Comparison of ENCODE assay signal across 15 cellular contexts in genomic region chr2:128494640-128495321, GRCh38.
DNase-seq lines count a peak whose midpoint lies in the region; ATAC-seq and TF ChIP-seq lines count a peak whose summit lies in the region.
"Had no signal": no experiment of that assay in that cellular context is flagged by ENCODE, and none has a peak within 500 bp of the region (broad histone marks: within the 10 kb centered on the region; RNA-seq: fewer than 3 reads in every experiment).

No MANE protein-coding gene starts in this region.

- H3K9me3 ChIP-seq in adrenal gland (replicated peaks in 1 of 3) = no peaks in the 10 kb centered on the region
- H3K9me3 ChIP-seq in heart left ventricle = peaks cover 0 to 10% (median 0%) of the 10 kb centered on the region in 12 donors
- no peaks in the 10 kb centered on the region for H3K9me3 ChIP-seq in ovary
- H3K9me3 ChIP-seq in transverse colon = no peaks in the 10 kb centered on the region

- peak; percentile 86 to 89 (median 88) for ATAC-seq in heart left ventricle
- ATAC-seq in esophagus mucosa = no peak
- ATAC-seq: foreskin keratinocyte had no signal

- TF ChIP-seq POLR2A in adrenal gland (IDR thresholded peaks at IDR 0.05) = no peak
- TF ChIP-seq POLR2A in heart left ventricle (IDR thresholded peaks at IDR 0.05) = no peak
- no peak for TF ChIP-seq POLR2A in ovary (IDR thresholded peaks at IDR 0.05)
- no peak for TF ChIP-seq POLR2A in transverse colon (IDR thresholded peaks at IDR 0.05)

- in situ Hi-C loops in transverse colon (cut with MboI; ENCODE audit: low pct_ligation_motif_present in 1 of 4, low pct_unique_long_range_greater_than_20kb in 1 of 4, low sequenced_read_pairs in 3 of 4) = no loop called here

- intact Hi-C loops in adrenal gland (cut with DNase I) (no loop called here), heart left ventricle (cut with DNase I) (loop anchor here in 2 of 10 donors (1.0 to 10.0 kb wide), 2 partner anchors 27 to 170 kb away; no protein-coding TSS in a partner anchor), ovary (cut with DNase I) (loop anchor here in 1 of 4 donors (5.0 kb wide), 1 partner anchor 172 kb away; no protein-coding TSS in a partner anchor), transverse colon (cut with DNase I; ENCODE audit: low total_unique reads) (loop anchor here (5.0 kb wide), 1 partner anchor 1028 kb away; no protein-coding TSS in a partner anchor)

- TF ChIP-seq EP300 in ovary (IDR thresholded peaks at IDR 0.05) (no peak), transverse colon (IDR thresholded peaks at IDR 0.05; ENCODE audit: low read depth) (no peak)

- peaks cover 7 to 16% of the 10 kb centered on the region in 2 donors for H3K4me1 ChIP-seq in adrenal gland (replicated peaks in 1 of 2)
- peaks cover 0 to 31% (median 8%) of the 10 kb centered on the region in 12 donors for H3K4me1 ChIP-seq in heart left ventricle
- H3K4me1 ChIP-seq in ovary (ENCODE audit: insufficient read depth) = peaks cover 9% of the 10 kb centered on the region
- no peaks in the 10 kb centered on the region for H3K4me1 ChIP-seq in transverse colon
- H3K4me1 ChIP-seq: foreskin keratinocyte, upper lobe of left lung had no signal

- DNase-seq in H7 (peak; percentile 10), adrenal gland (peak; percentile 69 to 94 (median 90)), heart left ventricle (peak in 4 of 5 donors; percentile 43 to 66 (median 52)), ovary (peak; percentile 64 to 78 (median 70)), transverse colon (no peak), SKM-1 treated with dmso at 0.1 percent for 144 hours (lab: John Stamatoyannopoulos, UW; ENCODE audit: unreplicated experiment) (no peak), NCI-H748 (lab: John Stamatoyannopoulos, UW; ENCODE audit: unreplicated experiment) (no peak)
- DNase-seq: activated CD4-positive, alpha-beta T cell treated with anti-CD3 and anti-CD28 coated beads, Interleukin-2, amount 10 ng/mL, durations not matched to agents 24 days and 14 days; foreskin keratinocyte; NCI-H2029 treated with DMSO at 0.1 percent for 48 hours; SIG-M5; stimulated activated CD4-positive, alpha-beta T cell treated with anti-CD3 and anti-CD28 coated beads, Interleukin-4, amount 100 ng/mL, for 4 hours; T1000; upper lobe of left lung had no signal

- H3K27ac ChIP-seq in adrenal gland = peak overlapping the region; percentile 60 to 95 (median 83)
- peak overlapping the region; percentile 27 to 84 (median 67) for H3K27ac ChIP-seq in heart left ventricle
- H3K27ac ChIP-seq in ovary = peak overlapping the region; percentile 2 to 19
- H3K27ac ChIP-seq in transverse colon = no peak overlapping the region
- H3K27ac ChIP-seq: foreskin keratinocyte, upper lobe of left lung had no signal

- H3K27me3 ChIP-seq in H7 (ENCODE audit: control insufficient read depth, insufficient read depth, low read length) (0 out of 2 replicates have a peak, but pooled peaks cover 1% of the 10 kb centered on the region), adrenal gland (no peaks in the 10 kb centered on the region), heart left ventricle (peaks cover 0 to 10% (median 0%) of the 10 kb centered on the region in 9 donors), ovary (no peaks in the 10 kb centered on the region), transverse colon (no peaks in the 10 kb centered on the region)
- H3K27me3 ChIP-seq: foreskin keratinocyte had no signal

- H3K4me3 ChIP-seq in H7 (ENCODE audit: insufficient read depth, low read depth, low read length) (no peak overlapping the region), adrenal gland (no peak overlapping the region), heart left ventricle (no peak overlapping the region), ovary (no peak overlapping the region), transverse colon (no peak overlapping the region)
- H3K4me3 ChIP-seq: upper lobe of left lung had no signal

- 37 to 49% (median 45%) methylated on average over 11 to 13 of the region's 13 CpGs for WGBS in adrenal gland, 4 donors
- WGBS in heart left ventricle, 4 donors = 29 to 33% (median 30%) methylated on average over 13 of the region's 13 CpGs
- 4 to 14% (median 5%) methylated on average over 13 of the region's 13 CpGs for WGBS in ovary, 3 donors
- whole genome bisulfite sequencing in transverse colon (ENCODE audit: low coverage in 1 of 2), 2 donors = 66 to 80% methylated on average over 1 to 13 of the region's 13 CpGs

- H3K36me3 ChIP-seq in H7 (replicated peaks; ENCODE audit: control insufficient read depth, insufficient read depth, low read length) (no peaks in the 10 kb centered on the region), adrenal gland (replicated peaks in 1 of 2) (no peaks in the 10 kb centered on the region), heart left ventricle (no peaks in the 10 kb centered on the region), ovary (no peaks in the 10 kb centered on the region), transverse colon (no peaks in the 10 kb centered on the region)
- H3K36me3 ChIP-seq: upper lobe of left lung had no signal

- TF ChIP-seq CTCF in adrenal gland (IDR thresholded peaks at IDR 0.05) (no peak), heart left ventricle (IDR thresholded peaks at IDR 0.05) (no peak), ovary (IDR thresholded peaks at IDR 0.05) (no peak), transverse colon (IDR thresholded peaks at IDR 0.05) (no peak)

Comparison
In these comparisons a context has a peak if more than half of its experiments do, and no peak if none do; other contexts are left out.
1. DNase-seq: peak in H7 (single experiment), adrenal gland (7 of 7), heart left ventricle (4 of 5) and ovary (5 of 5); none in transverse colon (single experiment), SKM-1 treated with dmso at 0.1 percent for 144 hours (single experiment) and NCI-H748 (single experiment).
2. H3K27ac ChIP-seq: peak in adrenal gland (5 of 5), heart left ventricle (12 of 12) and ovary (2 of 2); none in transverse colon (0 of 4).